In genomic region chr12:535396-535795, GRCh38 we compare ENCODE assay signal across 24 cellular contexts.
"Had no signal": no experiment of that assay in that cellular context is flagged by ENCODE, and none has a peak within 500 bp of the region (broad histone marks: within the 10 kb centered on the region; RNA-seq: fewer than 3 reads in every experiment).

No MANE protein-coding gene starts in this region.

- H3K4me3 Mint-ChIP-seq: immature natural killer cell, mesothelial cell of epicardium, naive B cell had no signal

- DNase-seq: dermis blood vessel endothelial cell; dorsolateral prefrontal cortex; effector CD4-positive, alpha-beta T cell; effector memory CD4-positive, alpha-beta T cell; foreskin keratinocyte; heart left ventricle; hypothalamus; immature natural killer cell; islet precursor cell; left cardiac atrium; left lung; left ventricle myocardium superior; lower lobe of right lung; mesenchymal stem cell; mucosa of descending colon; naive B cell had no signal

- FAIRE-seq: colon, endothelial cell of umbilical vein, frontal cortex had no signal

- H3K36me3 Mint-ChIP-seq: mesothelial cell of epicardium had no signal

- H3K27ac ChIP-seq: coronary artery, dorsolateral prefrontal cortex, esophagus muscularis mucosa, gastroesophageal sphincter, heart left ventricle, hepatocyte, left lung, lower lobe of right lung had no signal

- ATAC-seq: foreskin keratinocyte, gastroesophageal sphincter, left cardiac atrium, left lung, left ventricle myocardium superior, lower lobe of right lung, mucosa of descending colon had no signal

- H3K36me3 ChIP-seq: esophagus muscularis mucosa, gastroesophageal sphincter, left lung, lower lobe of right lung had no signal

- H3K4me1 Mint-ChIP-seq: naive B cell had no signal

- H3K27ac Mint-ChIP-seq: immature natural killer cell, mesothelial cell of epicardium, naive B cell had no signal

- H3K4me3 ChIP-seq: coronary artery, dorsolateral prefrontal cortex, esophagus muscularis mucosa, gastroesophageal sphincter, heart left ventricle, hepatocyte, left lung, lower lobe of right lung, mucosa of descending colon had no signal

- H3K9me3 ChIP-seq: lower lobe of right lung, mucosa of descending colon had no signal
